Comparison of ENCODE assay signal across 13 cellular contexts in genomic region chr5:6705959-6706358, GRCh38.
"Had no signal": no experiment of that assay in that cellular context is flagged by ENCODE, and none has a peak within 500 bp of the region (broad histone marks: within the 10 kb centered on the region; RNA-seq: fewer than 3 reads in every experiment).

No MANE protein-coding gene starts in this region.

- H3K9me3 Mint-ChIP-seq: activated CD4-positive, alpha-beta memory T cell treated with anti-CD3 and anti-CD28 coated beads for 36 hours; stimulated activated naive CD8-positive, alpha-beta T cell treated with anti-CD3 and anti-CD28 coated beads, Interleukin-15, Interleukin-2, amounts not matched to agents 100 ng/mL and 50 ng/mL, for 24 hours had no signal

- H3K4me3 ChIP-seq: dorsolateral prefrontal cortex, left lung, ovary, uterus had no signal

- ATAC-seq: left lung had no signal

- H3K27ac Mint-ChIP-seq: activated CD4-positive, alpha-beta memory T cell treated with anti-CD3 and anti-CD28 coated beads for 36 hours; activated naive CD8-positive, alpha-beta T cell; stimulated activated naive CD8-positive, alpha-beta T cell treated with anti-CD3 and anti-CD28 coated beads, Interleukin-15, Interleukin-2, amounts not matched to agents 100 ng/mL and 50 ng/mL, for 24 hours had no signal

- DNase-seq: activated CD4-positive, alpha-beta memory T cell treated with anti-CD3 and anti-CD28 coated beads for 36 hours; activated CD4-positive, CD25-positive, alpha-beta regulatory T cell; activated gamma-delta T cell; activated T-cell treated with anti-CD3 and anti-CD28 coated beads, Interleukin-2, amount 50 U/mL, for 48 hours; amygdala; dorsolateral prefrontal cortex; foreskin fibroblast; left lung; ovary; stimulated activated CD4-positive, alpha-beta T cell treated with anti-CD3 and anti-CD28 coated beads, Interleukin-2, amount 100 ng/mL, for 48 hours; uterus had no signal

- H3K9me3 ChIP-seq: left lung, ovary, uterus had no signal

- H3K27me3 Mint-ChIP-seq: activated naive CD8-positive, alpha-beta T cell had no signal

- H3K36me3 ChIP-seq: left lung, ovary, uterus had no signal

- H3K36me3 Mint-ChIP-seq: activated CD4-positive, alpha-beta memory T cell treated with anti-CD3 and anti-CD28 coated beads for 36 hours; activated naive CD8-positive, alpha-beta T cell had no signal

- H3K27me3 ChIP-seq: ovary, uterus had no signal

- H3K27ac ChIP-seq: dorsolateral prefrontal cortex, ovary had no signal

- H3K4me3 Mint-ChIP-seq: activated CD4-positive, alpha-beta memory T cell treated with anti-CD3 and anti-CD28 coated beads for 36 hours; activated naive CD8-positive, alpha-beta T cell; stimulated activated naive CD8-positive, alpha-beta T cell treated with anti-CD3 and anti-CD28 coated beads, Interleukin-15, Interleukin-2, amounts not matched to agents 100 ng/mL and 50 ng/mL, for 24 hours had no signal
